In genomic region chr14:68233385-68233784, GRCh38 we compare ENCODE assay signal across 13 cellular contexts.
DNase-seq lines count a peak whose midpoint lies in the region; ATAC-seq, FAIRE-seq and TF ChIP-seq lines count a peak whose summit lies in the region.
"Had no signal": no experiment of that assay in that cellular context is flagged by ENCODE, and none has a peak within 500 bp of the region (broad histone marks: within the 10 kb centered on the region; RNA-seq: fewer than 3 reads in every experiment).

No MANE protein-coding gene starts in this region.

- TF ChIP-seq CTCF in adrenal gland (IDR thresholded peaks at IDR 0.05) (no peak), kidney (IDR thresholded peaks at IDR 0.05; ENCODE audit: borderline replicate concordance, extremely low read depth, insufficient read depth) (no peak)

- no peak overlapping the region for H3K4me3 ChIP-seq in adrenal gland
- no peak overlapping the region for H3K4me3 ChIP-seq in kidney (ENCODE audit: low read length in 2 of 2)
- no peak overlapping the region for H3K4me3 ChIP-seq in skeletal muscle tissue (ENCODE audit: low read length in 3 of 3)

- H3K27me3 Mint-ChIP-seq in effector memory CD8-positive, alpha-beta T cell, result no peaks in the 10 kb centered on the region

- H3K9me3 Mint-ChIP-seq in effector memory CD8-positive, alpha-beta T cell, result no peaks in the 10 kb centered on the region
- H3K9me3 Mint-ChIP-seq: mesothelial cell of epicardium had no signal

- H3K27me3 ChIP-seq in adrenal gland, result no peaks in the 10 kb centered on the region
- H3K27me3 ChIP-seq in skeletal muscle tissue (ENCODE audit: control insufficient read depth in 3 of 3, insufficient read depth in 3 of 3, low read length in 3 of 3), result no peaks in the 10 kb centered on the region

- H3K4me3 Mint-ChIP-seq in effector memory CD8-positive, alpha-beta T cell, result no peak overlapping the region
- H3K4me3 Mint-ChIP-seq: mesothelial cell of epicardium had no signal

- H3K9me3 ChIP-seq in adrenal gland (replicated peaks in 1 of 3), result no peaks in the 10 kb centered on the region
- H3K9me3 ChIP-seq in kidney (ENCODE audit: control insufficient read depth in 1 of 2, low read length in 2 of 2), result no peaks in the 10 kb centered on the region
- no peaks in the 10 kb centered on the region for H3K9me3 ChIP-seq in skeletal muscle tissue (ENCODE audit: control insufficient read depth in 3 of 3, low read length in 3 of 3)

- no peaks in the 10 kb centered on the region for H3K36me3 ChIP-seq in adrenal gland (replicated peaks in 1 of 2)
- no peaks in the 10 kb centered on the region for H3K36me3 ChIP-seq in kidney (ENCODE audit: control insufficient read depth in 1 of 2, insufficient read depth in 2 of 2, low read length in 2 of 2)
- H3K36me3 ChIP-seq in skeletal muscle tissue (ENCODE audit: control insufficient read depth in 3 of 3, insufficient read depth in 3 of 3, low read length in 3 of 3), result no peaks in the 10 kb centered on the region
- H3K36me3 ChIP-seq: WERI-Rb-1 had no signal

- no peak for ATAC-seq in effector memory CD8-positive, alpha-beta T cell (replicated peaks)
- ATAC-seq in sciatic nerve, result no peak

- H3K27ac Mint-ChIP-seq in effector memory CD8-positive, alpha-beta T cell, result no peak overlapping the region
- H3K27ac Mint-ChIP-seq: mesothelial cell of epicardium had no signal

- H3K9ac ChIP-seq in kidney (ENCODE audit: low read length in 2 of 2) (no peak overlapping the region), skeletal muscle tissue (ENCODE audit: low read depth in 1 of 3, low read length in 3 of 3) (no peak overlapping the region)

- no peak for DNase-seq in GM19239 (ENCODE audit: insufficient read length, low spot score)
- no peak for DNase-seq in adrenal gland
- no peak for DNase-seq in kidney
- no peak for DNase-seq in cortex of kidney (lab: John Stamatoyannopoulos, UW)
- DNase-seq in effector memory CD8-positive, alpha-beta T cell, result no peak
- DNase-seq in stimulated activated CD4-positive, alpha-beta T cell treated with anti-CD3 and anti-CD28 coated beads, Interleukin-2, amount 100 ng/mL, for 24 hours, result no peak
- DNase-seq in sciatic nerve (ENCODE audit: low spot score), result no peak
- DNase-seq: Calu3, NCI-H2081, NCI-H524, WERI-Rb-1 had no signal

- FAIRE-seq in GM19239 (lab: Jason Lieb, UNC) (peak; percentile 59), kidney (lab: Jason Lieb, UNC) (no peak)

- H3K36me3 Mint-ChIP-seq in effector memory CD8-positive, alpha-beta T cell (ENCODE audit: insufficient read depth), result no peaks in the 10 kb centered on the region
- H3K36me3 Mint-ChIP-seq: mesothelial cell of epicardium had no signal

- no peak for TF ChIP-seq POLR2A in adrenal gland (IDR thresholded peaks at IDR 0.05)

- H3K4me1 Mint-ChIP-seq in effector memory CD8-positive, alpha-beta T cell (ENCODE audit: low read depth in 2 of 2), result no peaks in the 10 kb centered on the region

- intact Hi-C loops in adrenal gland (cut with DNase I) (no loop called here), kidney (cut with DNase I) (no loop called here), sciatic nerve (cut with DNase I) (no loop called here)

- H3K27ac ChIP-seq in adrenal gland, result peak overlapping the region in 3 of 5 donors; percentile 33 to 90 (median 86)
- H3K27ac ChIP-seq in kidney (ENCODE audit: low read depth in 2 of 2, low read length in 2 of 2), result peak overlapping the region; percentile 69 to 96
- peak overlapping the region; percentile 54 for H3K27ac ChIP-seq in skeletal muscle tissue (ENCODE audit: low read depth, low read length)
- H3K27ac ChIP-seq: WERI-Rb-1 had no signal

- H3K4me1 ChIP-seq in adrenal gland (replicated peaks in 1 of 2) (peaks cover 17 to 28% of the 10 kb centered on the region in 2 donors), kidney (ENCODE audit: control insufficient read depth in 1 of 2, insufficient read depth in 1 of 2, low read depth in 1 of 2, low read length in 2 of 2) (peaks cover 18 to 33% of the 10 kb centered on the region in 2 donors), skeletal muscle tissue (ENCODE audit: control insufficient read depth in 3 of 3, insufficient read depth in 3 of 3, low read length in 3 of 3) (peaks cover 16 to 28% (median 17%) of the 10 kb centered on the region in 3 donors)
